Comparison of ENCODE assay signal across 13 cellular contexts in genomic region chr4:2363056-2363719, GRCh38. TPM values are rescaled to one million over a fixed set of nuclear protein-coding genes. Genes with fewer than 3 reads are reported as not detected.
DNase-seq lines count a peak whose midpoint lies in the region; ATAC-seq, FAIRE-seq and TF ChIP-seq lines count a peak whose summit lies in the region.
"Had no signal": no experiment of that assay in that cellular context is flagged by ENCODE, and none has a peak within 500 bp of the region (broad histone marks: within the 10 kb centered on the region; RNA-seq: fewer than 3 reads in every experiment).

No MANE protein-coding gene starts in this region.

- ATAC-seq in WTC11: no peak
- ATAC-seq in gastroesophageal sphincter: no peak
- ATAC-seq: activated naive CD4-positive, alpha-beta T cell treated with anti-CD3 and anti-CD28 coated beads, Interleukin-2, amount 50 U/mL, for 72 hours had no signal

- H3K4me1 Mint-ChIP-seq in WTC11: peaks cover under 1% of the 10 kb centered on the region; the same call in 1 of the 2 replicates

- no peak overlapping the region for H3K4me3 ChIP-seq in kidney (ENCODE audit: low read length in 2 of 2)
- peak overlapping the region in 1 of 3 donors; percentile 22 for H3K4me3 ChIP-seq in skeletal muscle tissue (ENCODE audit: low read length in 3 of 3)
- no peak overlapping the region for H3K4me3 ChIP-seq in gastroesophageal sphincter

- no peak for FAIRE-seq in kidney (lab: Jason Lieb, UNC)
- no peak for FAIRE-seq in GM19239 (lab: Jason Lieb, UNC)
- FAIRE-seq: keratinocyte had no signal

- no peak for TF ChIP-seq EP300 in gastroesophageal sphincter (IDR thresholded peaks at IDR 0.05)

- DNase-seq in DMS53 (lab: John Stamatoyannopoulos, UW) (peak; percentile 44), DMS53 treated with DMSO at 0.1 percent for 48 hours (lab: John Stamatoyannopoulos, UW; ENCODE audit: unreplicated experiment) (no peak), WTC11 (ENCODE audit: low spot score) (no peak), kidney (peak; percentile 55), GM19239 (ENCODE audit: insufficient read length, low spot score) (no peak), UCSD-AML1 (lab: John Stamatoyannopoulos, UW; ENCODE audit: unreplicated experiment) (no peak)
- DNase-seq: activated CD4-positive, alpha-beta T cell treated with anti-CD3 and anti-CD28 coated beads for 48 hours; NCI-H187 treated with DMSO at 0.1 percent for 48 hours had no signal

- H3K27me3 Mint-ChIP-seq in WTC11 (ENCODE audit: low read depth): no peaks in the 10 kb centered on the region

- H3K4me3 Mint-ChIP-seq in WTC11: no peak overlapping the region

- no peaks in the 10 kb centered on the region for H3K9me3 ChIP-seq in kidney (ENCODE audit: control insufficient read depth in 1 of 2, low read length in 2 of 2)
- no peaks in the 10 kb centered on the region for H3K9me3 ChIP-seq in skeletal muscle tissue (ENCODE audit: control insufficient read depth in 3 of 3, low read length in 3 of 3)
- no peaks in the 10 kb centered on the region for H3K9me3 ChIP-seq in gastroesophageal sphincter

- no peaks in the 10 kb centered on the region for H3K36me3 ChIP-seq in kidney (ENCODE audit: control insufficient read depth in 1 of 2, insufficient read depth in 2 of 2, low read length in 2 of 2)
- no peaks in the 10 kb centered on the region for H3K36me3 ChIP-seq in skeletal muscle tissue (ENCODE audit: control insufficient read depth in 3 of 3, insufficient read depth in 3 of 3, low read length in 3 of 3)
- H3K36me3 ChIP-seq in gastroesophageal sphincter: no peaks in the 10 kb centered on the region

- H3K9me3 Mint-ChIP-seq in WTC11: peaks cover under 1% of the 10 kb centered on the region; the same call in 1 of the 2 replicates
- H3K9me3 Mint-ChIP-seq: activated naive CD4-positive, alpha-beta T cell treated with anti-CD3 and anti-CD28 coated beads, Interleukin-2, amount 50 U/mL, for 72 hours had no signal

- H3K9ac ChIP-seq in kidney (ENCODE audit: low read length in 2 of 2): peak overlapping the region in 1 of 2 donors; percentile 51
- peak overlapping the region; percentile 33 to 54 (median 46) for H3K9ac ChIP-seq in skeletal muscle tissue (ENCODE audit: low read depth in 1 of 3, low read length in 3 of 3)

- H3K27me3 ChIP-seq in skeletal muscle tissue (ENCODE audit: control insufficient read depth in 3 of 3, insufficient read depth in 3 of 3, low read length in 3 of 3) (no peaks in the 10 kb centered on the region), gastroesophageal sphincter (no peaks in the 10 kb centered on the region)

- CTCF ChIA-PET in WTC11 (lab: Charles Lee): interaction anchor here (3.3 kb wide), 1 partner anchor 143 kb away, joined by 15 read pairs; no protein-coding TSS in a partner anchor

- POLR2A ChIA-PET in WTC11 (lab: Charles Lee): no interaction called here

- H3K36me3 Mint-ChIP-seq in WTC11: no peaks in the 10 kb centered on the region
- H3K36me3 Mint-ChIP-seq: activated naive CD4-positive, alpha-beta T cell treated with anti-CD3 and anti-CD28 coated beads, Interleukin-2, amount 50 U/mL, for 72 hours had no signal

- TF ChIP-seq POLR2A in gastroesophageal sphincter (IDR thresholded peaks at IDR 0.05): no peak

- no CpG with 5 or more reads among the region's 12 CpGs for WGBS in gastroesophageal sphincter (ENCODE audit: low coverage in 1 of 2), 2 donors

- H3K27ac ChIP-seq in kidney (ENCODE audit: low read depth in 2 of 2, low read length in 2 of 2) (peak overlapping the region; percentile 25 to 57), skeletal muscle tissue (ENCODE audit: low read depth, low read length) (peak overlapping the region; percentile 57), gastroesophageal sphincter (no peak overlapping the region)

- no peak for TF ChIP-seq CTCF in WTC11 (IDR thresholded peaks at IDR 0.05)
- TF ChIP-seq CTCF in kidney (IDR thresholded peaks at IDR 0.05; ENCODE audit: borderline replicate concordance, extremely low read depth, insufficient read depth): no peak
- TF ChIP-seq CTCF in gastroesophageal sphincter (IDR thresholded peaks at IDR 0.05): no peak

- intact Hi-C loops in kidney (cut with DNase I): no loop called here

- H3K4me1 ChIP-seq in kidney (ENCODE audit: control insufficient read depth in 1 of 2, insufficient read depth in 1 of 2, low read depth in 1 of 2, low read length in 2 of 2) (peaks cover 17 to 21% of the 10 kb centered on the region in 2 donors), skeletal muscle tissue (ENCODE audit: control insufficient read depth in 3 of 3, insufficient read depth in 3 of 3, low read length in 3 of 3) (peaks cover 28 to 38% (median 30%) of the 10 kb centered on the region in 3 donors), gastroesophageal sphincter (peaks cover 0 to 31% (median 6%) of the 10 kb centered on the region in 3 donors)

- H3K27ac Mint-ChIP-seq in WTC11: peak overlapping the region; percentile 65; the same call in 1 of the 2 replicates

TF ChIP-seq in WTC11, 78 proteins besides CTCF, POLR2A, EP300 and RAD21:
- TF ChIP-seq, protein P1, sequence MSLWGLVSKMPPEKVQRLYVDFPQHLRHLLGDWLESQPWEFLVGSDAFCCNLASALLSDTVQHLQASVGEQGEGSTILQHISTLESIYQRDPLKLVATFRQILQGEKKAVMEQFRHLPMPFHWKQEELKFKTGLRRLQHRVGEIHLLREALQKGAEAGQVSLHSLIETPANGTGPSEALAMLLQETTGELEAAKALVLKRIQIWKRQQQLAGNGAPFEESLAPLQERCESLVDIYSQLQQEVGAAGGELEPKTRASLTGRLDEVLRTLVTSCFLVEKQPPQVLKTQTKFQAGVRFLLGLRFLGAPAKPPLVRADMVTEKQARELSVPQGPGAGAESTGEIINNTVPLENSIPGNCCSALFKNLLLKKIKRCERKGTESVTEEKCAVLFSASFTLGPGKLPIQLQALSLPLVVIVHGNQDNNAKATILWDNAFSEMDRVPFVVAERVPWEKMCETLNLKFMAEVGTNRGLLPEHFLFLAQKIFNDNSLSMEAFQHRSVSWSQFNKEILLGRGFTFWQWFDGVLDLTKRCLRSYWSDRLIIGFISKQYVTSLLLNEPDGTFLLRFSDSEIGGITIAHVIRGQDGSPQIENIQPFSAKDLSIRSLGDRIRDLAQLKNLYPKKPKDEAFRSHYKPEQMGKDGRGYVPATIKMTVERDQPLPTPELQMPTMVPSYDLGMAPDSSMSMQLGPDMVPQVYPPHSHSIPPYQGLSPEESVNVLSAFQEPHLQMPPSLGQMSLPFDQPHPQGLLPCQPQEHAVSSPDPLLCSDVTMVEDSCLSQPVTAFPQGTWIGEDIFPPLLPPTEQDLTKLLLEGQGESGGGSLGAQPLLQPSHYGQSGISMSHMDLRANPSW (CRISPR knock-in tag; conservative IDR thresholded peaks at IDR 0.05; ENCODE audit: low read depth): no peak
- TF ChIP-seq, protein P2, sequence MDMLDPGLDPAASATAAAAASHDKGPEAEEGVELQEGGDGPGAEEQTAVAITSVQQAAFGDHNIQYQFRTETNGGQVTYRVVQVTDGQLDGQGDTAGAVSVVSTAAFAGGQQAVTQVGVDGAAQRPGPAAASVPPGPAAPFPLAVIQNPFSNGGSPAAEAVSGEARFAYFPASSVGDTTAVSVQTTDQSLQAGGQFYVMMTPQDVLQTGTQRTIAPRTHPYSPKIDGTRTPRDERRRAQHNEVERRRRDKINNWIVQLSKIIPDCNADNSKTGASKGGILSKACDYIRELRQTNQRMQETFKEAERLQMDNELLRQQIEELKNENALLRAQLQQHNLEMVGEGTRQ (CRISPR knock-in tag; IDR thresholded peaks at IDR 0.05): peak; percentile 58; the same call in 1 of the 2 replicates
- TF ChIP-seq, protein P3, sequence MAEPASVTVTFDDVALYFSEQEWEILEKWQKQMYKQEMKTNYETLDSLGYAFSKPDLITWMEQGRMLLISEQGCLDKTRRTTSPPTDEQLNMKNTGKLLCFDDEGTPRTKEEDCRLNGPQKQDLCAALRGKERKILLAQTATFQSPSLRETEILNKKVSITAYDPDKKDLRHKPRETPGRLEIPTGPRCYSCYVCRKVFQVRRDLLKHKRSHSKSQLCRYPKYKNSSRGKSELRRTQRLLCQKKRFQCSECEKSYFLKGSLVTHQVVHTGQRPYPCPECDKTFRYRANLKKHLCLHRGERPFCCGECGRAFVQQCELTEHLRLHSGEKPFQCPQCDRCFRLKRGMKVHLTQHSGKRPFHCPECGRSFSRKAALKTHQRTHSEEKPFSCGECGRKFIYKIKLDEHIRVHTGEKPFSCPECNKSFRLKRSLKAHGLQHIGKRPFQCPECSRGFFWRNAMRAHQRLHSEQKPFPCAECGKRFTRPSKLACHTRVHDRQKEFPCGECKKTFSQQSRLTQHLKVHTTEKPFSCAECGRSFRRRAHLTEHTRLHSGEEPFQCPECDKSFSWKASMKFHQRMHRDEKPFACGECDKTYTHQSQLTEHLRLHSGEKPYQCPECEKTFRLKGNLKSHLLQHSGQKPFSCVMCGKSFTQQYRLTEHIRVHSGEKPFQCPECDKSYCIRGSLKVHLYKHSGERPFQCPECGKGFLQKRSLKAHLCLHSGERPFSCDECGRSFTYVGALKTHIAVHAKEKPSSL (CRISPR knock-in tag; conservative IDR thresholded peaks at IDR 0.05): no peak
- 0 out of 2 replicates have a peak, but pooled peaks have one; percentile 46 for TF ChIP-seq USF1 (CRISPR knock-in tag; IDR thresholded peaks at IDR 0.05)

RNA-seq across cellular contexts. Expression of gene ZFYVE28, which starts 55.3 kb away (rescaled TPM):
- total RNA-seq in WTC11 (2021) (4.5 to 7.8 TPM (median 6.0 TPM) in 3 replicates), kidney (18.9 TPM), skeletal muscle tissue (1.0 TPM), gastroesophageal sphincter (10 to 100 TPM in 2 of 4 donors, 1 to 10 TPM in 2; 4.4 to 12.0 (median 8.2) TPM)
- 8.0 TPM for polyA plus RNA-seq in kidney (ENCODE audit: insufficient read depth, low read depth, low replicate concordance)

RNA-seq across cellular contexts. Expression of gene CFAP99, which starts 55.6 kb away (rescaled TPM):
- total RNA-seq in WTC11 (2021) (0.23 to 0.41 TPM in 2 of 3 replicates, not detected in the other), kidney (1.7 TPM), skeletal muscle tissue (not detected), gastroesophageal sphincter (not detected)
- polyA plus RNA-seq in kidney (ENCODE audit: insufficient read depth, low read depth, low replicate concordance): 1.5 TPM
- total RNA-seq: A172; activated naive CD4-positive, alpha-beta T cell treated with anti-CD3 and anti-CD28 coated beads, Interleukin-2, amount 50 U/mL, for 72 hours had no signal
- polyA plus RNA-seq: keratinocyte had no signal

Comparison
In these comparisons a context has a peak if more than half of its experiments do, and no peak if none do; other contexts are left out.
1. DNase-seq: peak in DMS53 (single experiment) and kidney (single experiment); none in DMS53 treated with DMSO at 0.1 percent for 48 hours (single experiment), WTC11 (single experiment), GM19239 (single experiment) and UCSD-AML1 (single experiment).
2. H3K27ac ChIP-seq: peak in kidney (2 of 2) and skeletal muscle tissue (single experiment); none in gastroesophageal sphincter (0 of 4).